ENCODE assay signal across 8 cellular contexts in genomic region chr18:62715829-62716678, GRCh38. TPM values are rescaled to one million over a fixed set of nuclear protein-coding genes. Genes with fewer than 3 reads are reported as not detected.
DNase-seq lines count a peak whose midpoint lies in the region; ATAC-seq and TF ChIP-seq lines count a peak whose summit lies in the region.

No MANE protein-coding gene starts in this region.

- ATAC-seq in GM19324 (IDR thresholded peaks at IDR 0.05; ENCODE audit: low FRiP score, unreplicated experiment) (peak; percentile 34), HG03354 (IDR thresholded peaks at IDR 0.05; ENCODE audit: poor library complexity, severe bottlenecking, unreplicated experiment) (peak; percentile 50)

- DNase-seq in RPMI8226, result peak; percentile 70
- peak; percentile 61 for DNase-seq in activated naive CD4-positive, alpha-beta T cell treated with Interleukin-2 at 50 U/mL for 16 hours
- peak; percentile 82 for DNase-seq in germinal center (ENCODE audit: low spot score)
- peak; percentile 86 for DNase-seq in osteocyte (ENCODE audit: extremely low spot score, unreplicated experiment)
- peak; percentile 64 for DNase-seq in ureter (ENCODE audit: low spot score)

- H3K4me1 Mint-ChIP-seq in osteocyte (ENCODE audit: unreplicated experiment), result peaks cover 34% of the 10 kb centered on the region

- no peaks in the 10 kb centered on the region for H3K9me3 Mint-ChIP-seq in osteocyte (ENCODE audit: unreplicated experiment)

- H3K27me3 Mint-ChIP-seq in osteocyte (ENCODE audit: unreplicated experiment), result no peaks in the 10 kb centered on the region

- H3K36me3 Mint-ChIP-seq in osteocyte (ENCODE audit: unreplicated experiment), result no peaks in the 10 kb centered on the region

- peak overlapping the region; percentile 69 for H3K4me3 Mint-ChIP-seq in osteocyte (ENCODE audit: unreplicated experiment)

- TF ChIP-seq CTCF in C4-2B (conservative IDR thresholded peaks at IDR 0.05), result no peak
- TF ChIP-seq CTCF in osteocyte (IDR thresholded peaks at IDR 0.05), result no peak

- peak overlapping the region; percentile 54 for H3K27ac Mint-ChIP-seq in osteocyte (ENCODE audit: unreplicated experiment)

- peak overlapping the region; percentile 89 for H3K27ac ChIP-seq in C4-2B

RNA-seq across cellular contexts. Expression of gene PHLPP1, which starts 0.7 kb away (rescaled TPM):
- total RNA-seq in osteocyte, result 19.6 and 22.7 TPM in 2 replicates
- total RNA-seq in ureter, result 42.0 TPM

Comparison
In these comparisons a context has a peak if more than half of its experiments do, and no peak if none do; other contexts are left out.
1. Peak in every context shown above with its lines: DNase-seq, ATAC-seq and H3K27ac ChIP-seq.